In genomic region chr7:92934096-92934495, GRCh38 we compare ENCODE assay signal across 18 cellular contexts.
A peak's percentile ranks its signal among the peaks of the same experiment; 100 is the strongest.
DNase-seq lines count a peak whose midpoint lies in the region; ATAC-seq and TF ChIP-seq lines count a peak whose summit lies in the region.
"Had no signal": no experiment of that assay in that cellular context is flagged by ENCODE, and none has a peak within 500 bp of the region (broad histone marks: within the 10 kb centered on the region; RNA-seq: fewer than 3 reads in every experiment).

No MANE protein-coding gene starts in this region.

- TF ChIP-seq CTCF in PC-9 (conservative IDR thresholded peaks at IDR 0.05) (no peak), prostate gland (IDR thresholded peaks at IDR 0.05) (no peak)

- H4K20me1 ChIP-seq in PC-9 (ENCODE audit: insufficient read depth), result no peaks in the 10 kb centered on the region

- H3K9me3 ChIP-seq in PC-9 (ENCODE audit: insufficient read depth, low read depth), result peaks cover 13% of the 10 kb centered on the region; the same call in 1 of the 2 replicates
- no peaks in the 10 kb centered on the region for H3K9me3 ChIP-seq in prostate gland
- H3K9me3 ChIP-seq in right cardiac atrium (ENCODE audit: control insufficient read depth, low read length), result no peaks in the 10 kb centered on the region
- H3K9me3 ChIP-seq: SJSA1 had no signal

- no peak for TF ChIP-seq POLR2A in prostate gland (IDR thresholded peaks at IDR 0.05)

- peak overlapping the region; percentile 14; the same call in 1 of the 2 replicates for H3K4me3 ChIP-seq in PC-9
- no peak overlapping the region for H3K4me3 ChIP-seq in prostate gland
- H3K4me3 ChIP-seq in right cardiac atrium (ENCODE audit: low read length), result no peak overlapping the region
- H3K4me3 ChIP-seq: SJSA1 had no signal

- no peaks in the 10 kb centered on the region for H3K27me3 ChIP-seq in PC-9 (ENCODE audit: insufficient read depth, low read depth)
- H3K27me3 ChIP-seq in prostate gland (replicated peaks; ENCODE audit: insufficient read depth), result no peaks in the 10 kb centered on the region
- H3K27me3 ChIP-seq in right cardiac atrium (ENCODE audit: control insufficient read depth, insufficient read depth), result no peaks in the 10 kb centered on the region
- H3K27me3 ChIP-seq: SJSA1 had no signal

- CTCF ChIA-PET in PC-9 (lab: Charles Lee), result no interaction called here

- intact Hi-C loops in PC-9 (cut with micrococcal nuclease; ENCODE audit: unreplicated experiment) (loop anchor here (1.0 to 5.0 kb wide), 2 partner anchors 18 to 97 kb away; partner anchors contain the start of gene CDK6), prostate gland (cut with DNase I) (no loop called here), right cardiac atrium (cut with DNase I) (no loop called here)

- BruUV-seq in PC-9 (replicated peaks; lab: Mats Ljungman, UMichigan), result no TSS peak

- POLR2A ChIA-PET in PC-9 (lab: Charles Lee; ENCODE audit: unreplicated experiment), result interaction anchor here (0.6 to 0.7 kb wide), 2 partner anchors 30 to 299 kb away, joined by 3 to 6 read pairs; no protein-coding TSS in a partner anchor

- WGBS in prostate gland, result 30% methylated on average over 1 of the region's 1 CpG
- WGBS in right cardiac atrium, result 52% methylated on average over 1 of the region's 1 CpG

- H2AFZ ChIP-seq in PC-9, result no peak overlapping the region

- no peaks in the 10 kb centered on the region for H3K36me3 ChIP-seq in PC-9 (ENCODE audit: low read depth)
- H3K36me3 ChIP-seq in prostate gland, result no peaks in the 10 kb centered on the region
- H3K36me3 ChIP-seq: SJSA1 had no signal

- peaks cover 15% of the 10 kb centered on the region for H3F3A ChIP-seq in PC-9 (ENCODE audit: insufficient read depth, low read depth)

- H3K4me1 ChIP-seq in PC-9 (replicated peaks; ENCODE audit: insufficient read depth) (peaks cover 25% of the 10 kb centered on the region), prostate gland (replicated peaks) (no peaks in the 10 kb centered on the region), right cardiac atrium (ENCODE audit: control insufficient read depth, insufficient read depth, low read length) (no peaks in the 10 kb centered on the region)
- H3K4me1 ChIP-seq: SJSA1 had no signal

- H3K4me2 ChIP-seq in PC-9, result peak overlapping the region; percentile 49

- no peaks in the 10 kb centered on the region for H3K9me2 ChIP-seq in PC-9 (ENCODE audit: insufficient read depth)

- ATAC-seq in esophagus mucosa, result peak; percentile 77
- ATAC-seq in right cardiac atrium, result no peak

- peak; percentile 66 for DNase-seq in DMS53 (lab: John Stamatoyannopoulos, UW)
- DNase-seq in PC-9, result peak; percentile 55 to 97
- peak; percentile 68 for DNase-seq in prostate gland (ENCODE audit: low spot score)
- DNase-seq in NCI-H2081 (lab: John Stamatoyannopoulos, UW), result no peak
- no peak for DNase-seq in GM03348 (ENCODE audit: low spot score)
- DNase-seq in right cardiac atrium, result no peak
- DNase-seq in medulla oblongata (ENCODE audit: extremely low spot score), result no peak
- DNase-seq: C1 segment of cervical spinal cord, GDM1, H9, Kasumi-1, NCI-H1105 treated with DMSO at 0.1 percent for 48 hours, NCI-H1694 treated with DMSO at 0.1 percent for 48 hours, NCI-H2227 treated with DMSO at 0.1 percent for 48 hours, OCI-M1, RPMI8226 had no signal

- H3K27ac ChIP-seq in PC-9 (peak overlapping the region; percentile 64), prostate gland (no peak overlapping the region), right cardiac atrium (ENCODE audit: low read length) (no peak overlapping the region)
- H3K27ac ChIP-seq: SJSA1 had no signal

- H3K79me2 ChIP-seq in PC-9 (ENCODE audit: low read depth), result no peaks in the 10 kb centered on the region

Comparison
In these comparisons a context has a peak if more than half of its experiments do, and no peak if none do; other contexts are left out.
1. DNase-seq: peak in DMS53 (single experiment), PC-9 (2 of 2) and prostate gland (single experiment); none in NCI-H2081 (0 of 2), GM03348 (single experiment), right cardiac atrium (0 of 3) and medulla oblongata (single experiment).